ENCODE assay signal across 19 cellular contexts in genomic region chr4:183589710-183590109, GRCh38.
DNase-seq lines count a peak whose midpoint lies in the region; ATAC-seq, FAIRE-seq and TF ChIP-seq lines count a peak whose summit lies in the region.
"Had no signal": no experiment of that assay in that cellular context is flagged by ENCODE, and none has a peak within 500 bp of the region (broad histone marks: within the 10 kb centered on the region; RNA-seq: fewer than 3 reads in every experiment).

No MANE protein-coding gene starts in this region.

- intact Hi-C loops in gastrocnemius medialis (cut with DNase I; ENCODE audit: low total_unique reads): loop anchor here (2.0 to 10.0 kb wide), 2 partner anchors 69 to 395 kb away; partner anchors contain the start of genes RWDD4 and TRAPPC11

- CTCF ChIA-PET in SK-N-SH (lab: Yijun Ruan, JAX): interaction anchor here (0.9 to 1.3 kb wide), 2 partner anchors 10 to 11 kb away, joined by 3 to 5 read pairs; no protein-coding TSS in a partner anchor

- H3K9me3 ChIP-seq in SK-N-SH (no peaks in the 10 kb centered on the region), fibroblast of lung (ENCODE audit: control insufficient read depth, insufficient read depth, low read depth, low read length) (no peaks in the 10 kb centered on the region), gastrocnemius medialis (no peaks in the 10 kb centered on the region)
- H3K9me3 ChIP-seq: A549, SJCRH30 had no signal

- TF ChIP-seq POLR2A in gastrocnemius medialis (IDR thresholded peaks at IDR 0.05) (no peak), GM12892 (IDR thresholded peaks at IDR 0.05; ENCODE audit: low read depth, low read length) (no peak)

- H3F3A ChIP-seq in SK-N-SH (replicated peaks; ENCODE audit: insufficient read depth): no peaks in the 10 kb centered on the region

- H4K20me1 ChIP-seq in SK-N-SH (ENCODE audit: insufficient read depth) (no peaks in the 10 kb centered on the region), fibroblast of lung (ENCODE audit: control insufficient read depth, extremely low read depth, insufficient read depth, low read length) (no peaks in the 10 kb centered on the region)

- WGBS in SK-N-SH (ENCODE audit: low lambda C conversion rate): 55% methylated on average over 3 of the region's 3 CpGs

- no peaks in the 10 kb centered on the region for H3K9me3 Mint-ChIP-seq in natural killer cell treated with Interleukin-12 subunit alpha and Interleukin-12 subunit beta and Interleukin-15 and Interleukin-18, amount 100 ng/mL, for 72 hours
- H3K9me3 Mint-ChIP-seq: CD4-positive, alpha-beta T cell had no signal

- H3K79me2 ChIP-seq in SK-N-SH (ENCODE audit: insufficient read depth) (no peaks in the 10 kb centered on the region), fibroblast of lung (ENCODE audit: control insufficient read depth, insufficient read depth, low read length) (no peaks in the 10 kb centered on the region)

- H3K4me1 Mint-ChIP-seq in natural killer cell treated with Interleukin-12 subunit alpha and Interleukin-12 subunit beta and Interleukin-15 and Interleukin-18, amount 100 ng/mL, for 72 hours (ENCODE audit: low read depth in 2 of 2): no peaks in the 10 kb centered on the region
- H3K4me1 Mint-ChIP-seq: B cell had no signal

- peak; percentile 32 for DNase-seq in EL
- DNase-seq in SK-N-SH: no peak
- DNase-seq in fibroblast of lung (ENCODE audit: low read depth in 2 of 2): peak; percentile 55 to 59
- DNase-seq in gastrocnemius medialis: no peak
- no peak for DNase-seq in GM12892 (ENCODE audit: insufficient read length)
- DNase-seq in natural killer cell treated with Interleukin-12 subunit alpha and Interleukin-12 subunit beta and Interleukin-15 and Interleukin-18, amount 100 ng/mL, for 72 hours (ENCODE audit: low spot score): no peak
- DNase-seq: Calu3; CD4-positive, alpha-beta T cell; GF-D8; MM.1S; NCI-H1105; NCI-H1694 treated with DMSO at 0.1 percent for 48 hours; NCI-H82; RPMI8226; SJCRH30 had no signal

- no peak overlapping the region for H3K27ac Mint-ChIP-seq in natural killer cell treated with Interleukin-12 subunit alpha and Interleukin-12 subunit beta and Interleukin-15 and Interleukin-18, amount 100 ng/mL, for 72 hours
- H3K27ac Mint-ChIP-seq: B cell; CD4-positive, alpha-beta T cell had no signal

- H2AFZ ChIP-seq in SK-N-SH (ENCODE audit: low read depth): no peak overlapping the region
- no peak overlapping the region for H2AFZ ChIP-seq in fibroblast of lung (ENCODE audit: low read length)

- no peak for TF ChIP-seq RAD21 in SK-N-SH (IDR thresholded peaks at IDR 0.05; ENCODE audit: low read length)

- H3K36me3 Mint-ChIP-seq in natural killer cell treated with Interleukin-12 subunit alpha and Interleukin-12 subunit beta and Interleukin-15 and Interleukin-18, amount 100 ng/mL, for 72 hours: no peaks in the 10 kb centered on the region

- H3K4me1 ChIP-seq in SK-N-SH (ENCODE audit: control insufficient read depth in 1 of 2, insufficient read depth in 2 of 2, low read depth in 1 of 2, low read length in 1 of 2) (no peaks in the 10 kb centered on the region), fibroblast of lung (ENCODE audit: control insufficient read depth, extremely low read depth, insufficient read depth, low read length) (no peaks in the 10 kb centered on the region), gastrocnemius medialis (peaks cover 22 to 23% of the 10 kb centered on the region in 2 donors)
- H3K4me1 ChIP-seq: A549, SJCRH30 had no signal

- no peak for TF ChIP-seq CTCF in SK-N-SH (IDR thresholded peaks at IDR 0.05)
- no peak for TF ChIP-seq CTCF in fibroblast of lung (conservative IDR thresholded peaks at IDR 0.05 in 1 of 2, IDR thresholded peaks at IDR 0.05 in 1 of 2; ENCODE audit: low read depth in 1 of 2, low read length in 2 of 2)
- no peak for TF ChIP-seq CTCF in gastrocnemius medialis (IDR thresholded peaks at IDR 0.05 in 4 of 5, conservative IDR thresholded peaks at IDR 0.05 in 1 of 5)

- FAIRE-seq in GM12892 (lab: Jason Lieb, UNC): no peak
- FAIRE-seq: A549, HepG2 had no signal

- H3K27ac ChIP-seq in SK-N-SH (ENCODE audit: low read depth in 2 of 2, low read length in 1 of 2) (no peak overlapping the region), fibroblast of lung (ENCODE audit: insufficient read depth, low read length) (no peak overlapping the region), gastrocnemius medialis (peak overlapping the region; percentile 85 to 95 (median 90))
- H3K27ac ChIP-seq: A549, SJCRH30 had no signal

- H3K4me3 ChIP-seq in SK-N-SH (ENCODE audit: low read depth in 2 of 2, low read length in 1 of 2) (no peak overlapping the region), fibroblast of lung (replicated peaks in 1 of 4; ENCODE audit: control extremely low read depth in 1 of 4, insufficient read depth in 1 of 4, low read depth in 3 of 4, low read length in 4 of 4) (no peak overlapping the region), gastrocnemius medialis (no peak overlapping the region)
- H3K4me3 ChIP-seq: A549, SJCRH30 had no signal

- TF ChIP-seq EP300 in SK-N-SH (IDR thresholded peaks at IDR 0.05; ENCODE audit: borderline replicate concordance in 1 of 2, low read depth in 1 of 2, low read length in 1 of 2): no peak

- POLR2A ChIA-PET in SK-N-SH (lab: Yijun Ruan, JAX): no interaction called here

- H3K9me2 ChIP-seq in SK-N-SH: no peaks in the 10 kb centered on the region

- H3K4me2 ChIP-seq in SK-N-SH: no peak overlapping the region
- H3K4me2 ChIP-seq in fibroblast of lung (ENCODE audit: extremely low read depth, insufficient read depth, low read length): no peak overlapping the region
- H3K4me2 ChIP-seq: A549 had no signal

- no peaks in the 10 kb centered on the region for H3K27me3 ChIP-seq in SK-N-SH (ENCODE audit: insufficient read depth)
- H3K27me3 ChIP-seq in fibroblast of lung (ENCODE audit: control insufficient read depth, insufficient read depth, low read length): no peaks in the 10 kb centered on the region
- H3K27me3 ChIP-seq in gastrocnemius medialis: no peaks in the 10 kb centered on the region
- H3K27me3 ChIP-seq: SJCRH30 had no signal

- H3K9ac ChIP-seq in SK-N-SH (no peak overlapping the region), fibroblast of lung (ENCODE audit: insufficient read depth, low read length) (no peak overlapping the region)

- in situ Hi-C loops in gastrocnemius medialis (cut with MboI; ENCODE audit: low sequenced_read_pairs in 4 of 4): no loop called here

- no peak overlapping the region for H3K4me3 Mint-ChIP-seq in natural killer cell treated with Interleukin-12 subunit alpha and Interleukin-12 subunit beta and Interleukin-15 and Interleukin-18, amount 100 ng/mL, for 72 hours
- H3K4me3 Mint-ChIP-seq: B cell; CD4-positive, alpha-beta T cell had no signal

- H3K27me3 Mint-ChIP-seq in natural killer cell treated with Interleukin-12 subunit alpha and Interleukin-12 subunit beta and Interleukin-15 and Interleukin-18, amount 100 ng/mL, for 72 hours: peaks cover 6 to 8% of the 10 kb centered on the region in 2 donors

- peak in 1 of 2 donors; percentile 28 for ATAC-seq in gastrocnemius medialis
- no peak for ATAC-seq in HG02623 (IDR thresholded peaks at IDR 0.05; ENCODE audit: unreplicated experiment)
- ATAC-seq in natural killer cell treated with Interleukin-12 subunit alpha and Interleukin-12 subunit beta and Interleukin-15 and Interleukin-18, amount 100 ng/mL, for 72 hours: no peak
- ATAC-seq: A549, HepG2 had no signal

- H3K36me3 ChIP-seq in SK-N-SH (replicated peaks in 1 of 2; ENCODE audit: control insufficient read depth in 1 of 2, insufficient read depth in 2 of 2, low read length in 1 of 2) (no peaks in the 10 kb centered on the region), fibroblast of lung (ENCODE audit: control insufficient read depth, insufficient read depth, low read length) (no peaks in the 10 kb centered on the region), gastrocnemius medialis (no peaks in the 10 kb centered on the region)
- H3K36me3 ChIP-seq: SJCRH30 had no signal

TF ChIP-seq in SK-N-SH, 30 proteins besides CTCF, POLR2A, EP300 and RAD21:
- peak; percentile 27; the same call in 1 of the 2 replicates for TF ChIP-seq TCF12 (IDR thresholded peaks at IDR 0.05)
- no peak for TF ChIP-seq FOSL2 (IDR thresholded peaks at IDR 0.05; ENCODE audit: borderline replicate concordance, low read depth)

Comparison
In these comparisons a context has a peak if more than half of its experiments do, and no peak if none do; other contexts are left out.
1. DNase-seq: peak in EL (single experiment) and fibroblast of lung (2 of 2); none in SK-N-SH (single experiment), gastrocnemius medialis (0 of 2), GM12892 (single experiment) and natural killer cell treated with Interleukin-12 subunit alpha and Interleukin-12 subunit beta and Interleukin-15 and Interleukin-18, amount 100 ng/mL, for 72 hours (single experiment).
2. H3K27ac ChIP-seq: peak in gastrocnemius medialis (4 of 4); none in SK-N-SH (0 of 2) and fibroblast of lung (single experiment).